In genomic region chr1:15088146-15089025, GRCh38 we compare ENCODE assay signal across 14 cellular contexts.
DNase-seq lines count a peak whose midpoint lies in the region; ATAC-seq and TF ChIP-seq lines count a peak whose summit lies in the region.
"Had no signal": no experiment of that assay in that cellular context is flagged by ENCODE, and none has a peak within 500 bp of the region (broad histone marks: within the 10 kb centered on the region; RNA-seq: fewer than 3 reads in every experiment).

No MANE protein-coding gene starts in this region.

- no peak for TF ChIP-seq CTCF in choroid plexus epithelial cell (conservative IDR thresholded peaks at IDR 0.05; ENCODE audit: low read depth, low read length)

- ATAC-seq in sciatic nerve, result peak; percentile 79
- ATAC-seq in GM18907 (IDR thresholded peaks at IDR 0.05; ENCODE audit: unreplicated experiment), result no peak
- ATAC-seq: activated CD8-positive, alpha-beta T cell treated with anti-CD3 and anti-CD28 coated beads, Interleukin-2, amount 10 ng/mL, durations not matched to agents 7 days and 5 days had no signal

- DNase-seq in EH (ENCODE audit: low read depth), result peak; percentile 64
- DNase-seq in choroid plexus epithelial cell (ENCODE audit: low read depth), result peak; percentile 19
- peak; percentile 98 for DNase-seq in left kidney (ENCODE audit: low read depth, low spot score)
- DNase-seq in sciatic nerve (ENCODE audit: low spot score), result no peak
- DNase-seq in AML-193 (lab: John Stamatoyannopoulos, UW), result no peak
- DNase-seq in activated gamma-delta T cell (lab: John Stamatoyannopoulos, UW), result no peak
- DNase-seq in activated effector memory CD4-positive, alpha-beta T cell treated with Interleukin-2 at 50 U/mL for 16 hours, result no peak
- DNase-seq: activated CD8-positive, alpha-beta T cell treated with anti-CD3 and anti-CD28 coated beads, Interleukin-2, amount 10 ng/mL, durations not matched to agents 7 days and 5 days; activated naive CD4-positive, alpha-beta T cell treated with Interleukin-2 at 50 U/mL for 16 hours; GF-D8; NCI-H1417; NCI-H524 treated with DMSO at 0.1 percent for 48 hours; stimulated activated CD4-positive, alpha-beta T cell treated with anti-CD3 and anti-CD28 coated beads, Interleukin-15, amount 100 ng/mL, for 24 hours had no signal

- intact Hi-C loops in sciatic nerve (cut with DNase I), result no loop called here

- no peak overlapping the region for H3K4me3 ChIP-seq in choroid plexus epithelial cell (ENCODE audit: low read depth, low read length)

Comparison
In these comparisons a context has a peak if more than half of its experiments do, and no peak if none do; other contexts are left out.
1. DNase-seq: peak in EH (single experiment), choroid plexus epithelial cell (single experiment) and left kidney (single experiment); none in sciatic nerve (single experiment), AML-193 (0 of 2), activated gamma-delta T cell (single experiment) and activated effector memory CD4-positive, alpha-beta T cell treated with Interleukin-2 at 50 U/mL for 16 hours (single experiment).